1 cellular context compared by ENCODE assay signal in genomic region chr12:26768611-26769603, GRCh38.
TF ChIP-seq lines count a peak whose summit lies in the region.

No MANE protein-coding gene starts in this region.

TF ChIP-seq in HepG2, 621 proteins besides CTCF, POLR2A, EP300 and RAD21 (continued from another document and continues in another):
- TF ChIP-seq, protein P1, sequence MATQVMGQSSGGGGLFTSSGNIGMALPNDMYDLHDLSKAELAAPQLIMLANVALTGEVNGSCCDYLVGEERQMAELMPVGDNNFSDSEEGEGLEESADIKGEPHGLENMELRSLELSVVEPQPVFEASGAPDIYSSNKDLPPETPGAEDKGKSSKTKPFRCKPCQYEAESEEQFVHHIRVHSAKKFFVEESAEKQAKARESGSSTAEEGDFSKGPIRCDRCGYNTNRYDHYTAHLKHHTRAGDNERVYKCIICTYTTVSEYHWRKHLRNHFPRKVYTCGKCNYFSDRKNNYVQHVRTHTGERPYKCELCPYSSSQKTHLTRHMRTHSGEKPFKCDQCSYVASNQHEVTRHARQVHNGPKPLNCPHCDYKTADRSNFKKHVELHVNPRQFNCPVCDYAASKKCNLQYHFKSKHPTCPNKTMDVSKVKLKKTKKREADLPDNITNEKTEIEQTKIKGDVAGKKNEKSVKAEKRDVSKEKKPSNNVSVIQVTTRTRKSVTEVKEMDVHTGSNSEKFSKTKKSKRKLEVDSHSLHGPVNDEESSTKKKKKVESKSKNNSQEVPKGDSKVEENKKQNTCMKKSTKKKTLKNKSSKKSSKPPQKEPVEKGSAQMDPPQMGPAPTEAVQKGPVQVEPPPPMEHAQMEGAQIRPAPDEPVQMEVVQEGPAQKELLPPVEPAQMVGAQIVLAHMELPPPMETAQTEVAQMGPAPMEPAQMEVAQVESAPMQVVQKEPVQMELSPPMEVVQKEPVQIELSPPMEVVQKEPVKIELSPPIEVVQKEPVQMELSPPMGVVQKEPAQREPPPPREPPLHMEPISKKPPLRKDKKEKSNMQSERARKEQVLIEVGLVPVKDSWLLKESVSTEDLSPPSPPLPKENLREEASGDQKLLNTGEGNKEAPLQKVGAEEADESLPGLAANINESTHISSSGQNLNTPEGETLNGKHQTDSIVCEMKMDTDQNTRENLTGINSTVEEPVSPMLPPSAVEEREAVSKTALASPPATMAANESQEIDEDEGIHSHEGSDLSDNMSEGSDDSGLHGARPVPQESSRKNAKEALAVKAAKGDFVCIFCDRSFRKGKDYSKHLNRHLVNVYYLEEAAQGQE (IDR thresholded peaks at IDR 0.05; ENCODE audit: borderline replicate concordance in 1 of 2, low read depth in 1 of 2, low read length in 2 of 2), result peak in 1 of 2 experiments; percentile 81; a peak in 2 of 4 replicates
- TF ChIP-seq, protein P2, sequence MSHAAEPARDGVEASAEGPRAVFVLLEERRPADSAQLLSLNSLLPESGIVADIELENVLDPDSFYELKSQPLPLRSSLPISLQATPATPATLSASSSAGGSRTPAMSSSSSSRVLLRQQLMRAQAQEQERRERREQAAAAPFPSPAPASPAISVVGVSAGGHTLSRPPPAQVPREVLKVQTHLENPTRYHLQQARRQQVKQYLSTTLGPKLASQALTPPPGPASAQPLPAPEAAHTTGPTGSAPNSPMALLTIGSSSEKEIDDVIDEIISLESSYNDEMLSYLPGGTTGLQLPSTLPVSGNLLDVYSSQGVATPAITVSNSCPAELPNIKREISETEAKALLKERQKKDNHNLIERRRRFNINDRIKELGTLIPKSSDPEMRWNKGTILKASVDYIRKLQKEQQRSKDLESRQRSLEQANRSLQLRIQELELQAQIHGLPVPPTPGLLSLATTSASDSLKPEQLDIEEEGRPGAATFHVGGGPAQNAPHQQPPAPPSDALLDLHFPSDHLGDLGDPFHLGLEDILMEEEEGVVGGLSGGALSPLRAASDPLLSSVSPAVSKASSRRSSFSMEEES (CRISPR knock-in tag; IDR thresholded peaks at IDR 0.05), result peak; percentile 89
- TF ChIP-seq, protein P3, sequence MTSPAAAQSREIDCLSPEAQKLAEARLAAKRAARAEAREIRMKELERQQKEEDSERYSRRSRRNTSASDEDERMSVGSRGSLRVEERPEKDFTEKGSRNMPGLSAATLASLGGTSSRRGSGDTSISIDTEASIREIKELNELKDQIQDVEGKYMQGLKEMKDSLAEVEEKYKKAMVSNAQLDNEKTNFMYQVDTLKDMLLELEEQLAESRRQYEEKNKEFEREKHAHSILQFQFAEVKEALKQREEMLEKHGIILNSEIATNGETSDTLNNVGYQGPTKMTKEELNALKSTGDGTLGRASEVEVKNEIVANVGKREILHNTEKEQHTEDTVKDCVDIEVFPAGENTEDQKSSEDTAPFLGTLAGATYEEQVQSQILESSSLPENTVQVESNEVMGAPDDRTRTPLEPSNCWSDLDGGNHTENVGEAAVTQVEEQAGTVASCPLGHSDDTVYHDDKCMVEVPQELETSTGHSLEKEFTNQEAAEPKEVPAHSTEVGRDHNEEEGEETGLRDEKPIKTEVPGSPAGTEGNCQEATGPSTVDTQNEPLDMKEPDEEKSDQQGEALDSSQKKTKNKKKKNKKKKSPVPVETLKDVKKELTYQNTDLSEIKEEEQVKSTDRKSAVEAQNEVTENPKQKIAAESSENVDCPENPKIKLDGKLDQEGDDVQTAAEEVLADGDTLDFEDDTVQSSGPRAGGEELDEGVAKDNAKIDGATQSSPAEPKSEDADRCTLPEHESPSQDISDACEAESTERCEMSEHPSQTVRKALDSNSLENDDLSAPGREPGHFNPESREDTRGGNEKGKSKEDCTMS (CRISPR knock-in tag; conservative IDR thresholded peaks at IDR 0.05), result no peak
- TF ChIP-seq SRSF4 (IDR thresholded peaks at IDR 0.05; ENCODE audit: low read depth, low read length, poor library complexity, severe bottlenecking) (no peak), ZNF766 (CRISPR knock-in tag; IDR thresholded peaks at IDR 0.05; ENCODE audit: borderline replicate concordance) (no peak), ZNF33B (CRISPR knock-in tag; IDR thresholded peaks at IDR 0.05) (no peak), ZNF224 (CRISPR knock-in tag; IDR thresholded peaks at IDR 0.05) (no peak), ELF4 (CRISPR knock-in tag; IDR thresholded peaks at IDR 0.05; ENCODE audit: borderline replicate concordance) (peak; percentile 74; the same call in 1 of the 2 replicates), ADNP (CRISPR knock-in tag; IDR thresholded peaks at IDR 0.05) (no peak), FOXK1 (CRISPR knock-in tag; IDR thresholded peaks at IDR 0.05; ENCODE audit: borderline replicate concordance, low read depth) (peak; percentile 98), ZNF33A (CRISPR knock-in tag; IDR thresholded peaks at IDR 0.05; ENCODE audit: borderline replicate concordance) (peak; percentile 69; the same call in 1 of the 2 replicates), TARDBP (CRISPR knock-in tag; IDR thresholded peaks at IDR 0.05) (peak; percentile 98), ZNF326 (CRISPR knock-in tag; IDR thresholded peaks at IDR 0.05; ENCODE audit: borderline replicate concordance) (no peak), ATAD3A (CRISPR knock-in tag; IDR thresholded peaks at IDR 0.05) (no peak), ZZZ3 (CRISPR knock-in tag; IDR thresholded peaks at IDR 0.05; ENCODE audit: borderline replicate concordance) (no peak), ZNF143 (CRISPR knock-in tag; IDR thresholded peaks at IDR 0.05) (no peak), ZNF83 (CRISPR knock-in tag; IDR thresholded peaks at IDR 0.05; ENCODE audit: borderline replicate concordance) (no peak), PAX8 (CRISPR knock-in tag; IDR thresholded peaks at IDR 0.05; ENCODE audit: borderline replicate concordance) (no peak), SMARCE1 (IDR thresholded peaks at IDR 0.05; ENCODE audit: borderline replicate concordance) (peak; percentile 86; the same call in 1 of the 2 replicates), SRY (CRISPR knock-in tag; IDR thresholded peaks at IDR 0.05) (no peak; the same call in 1 of the 2 replicates), ZNF354B (CRISPR knock-in tag; IDR thresholded peaks at IDR 0.05) (no peak), ZNF101 (CRISPR knock-in tag; IDR thresholded peaks at IDR 0.05; ENCODE audit: borderline replicate concordance, low read depth) (no peak), ZNF7 (CRISPR knock-in tag; IDR thresholded peaks at IDR 0.05) (no peak), RFXAP (CRISPR knock-in tag; IDR thresholded peaks at IDR 0.05; ENCODE audit: borderline replicate concordance) (no peak), AHR (CRISPR knock-in tag; IDR thresholded peaks at IDR 0.05) (no peak), EED (CRISPR knock-in tag; IDR thresholded peaks at IDR 0.05) (no peak), MBNL3 (CRISPR knock-in tag; conservative IDR thresholded peaks at IDR 0.05) (no peak), HNRNPL (IDR thresholded peaks at IDR 0.05; ENCODE audit: low read depth, low read length) (no peak), ZHX2 (IDR thresholded peaks at IDR 0.05; ENCODE audit: low read depth) (no peak), ZHX2 (CRISPR knock-in tag; IDR thresholded peaks at IDR 0.05; ENCODE audit: borderline replicate concordance) (no peak), CREB3 (CRISPR knock-in tag; IDR thresholded peaks at IDR 0.05) (no peak), MTERF4 (CRISPR knock-in tag; IDR thresholded peaks at IDR 0.05) (no peak), ZNF549 (CRISPR knock-in tag; IDR thresholded peaks at IDR 0.05) (no peak), SRSF1 (optimal IDR thresholded peaks at IDR 0.05; ENCODE audit: low read depth, low read length) (no peak), SMARCC2 (IDR thresholded peaks at IDR 0.05) (peak; percentile 95)
- TF ChIP-seq, protein P4, sequence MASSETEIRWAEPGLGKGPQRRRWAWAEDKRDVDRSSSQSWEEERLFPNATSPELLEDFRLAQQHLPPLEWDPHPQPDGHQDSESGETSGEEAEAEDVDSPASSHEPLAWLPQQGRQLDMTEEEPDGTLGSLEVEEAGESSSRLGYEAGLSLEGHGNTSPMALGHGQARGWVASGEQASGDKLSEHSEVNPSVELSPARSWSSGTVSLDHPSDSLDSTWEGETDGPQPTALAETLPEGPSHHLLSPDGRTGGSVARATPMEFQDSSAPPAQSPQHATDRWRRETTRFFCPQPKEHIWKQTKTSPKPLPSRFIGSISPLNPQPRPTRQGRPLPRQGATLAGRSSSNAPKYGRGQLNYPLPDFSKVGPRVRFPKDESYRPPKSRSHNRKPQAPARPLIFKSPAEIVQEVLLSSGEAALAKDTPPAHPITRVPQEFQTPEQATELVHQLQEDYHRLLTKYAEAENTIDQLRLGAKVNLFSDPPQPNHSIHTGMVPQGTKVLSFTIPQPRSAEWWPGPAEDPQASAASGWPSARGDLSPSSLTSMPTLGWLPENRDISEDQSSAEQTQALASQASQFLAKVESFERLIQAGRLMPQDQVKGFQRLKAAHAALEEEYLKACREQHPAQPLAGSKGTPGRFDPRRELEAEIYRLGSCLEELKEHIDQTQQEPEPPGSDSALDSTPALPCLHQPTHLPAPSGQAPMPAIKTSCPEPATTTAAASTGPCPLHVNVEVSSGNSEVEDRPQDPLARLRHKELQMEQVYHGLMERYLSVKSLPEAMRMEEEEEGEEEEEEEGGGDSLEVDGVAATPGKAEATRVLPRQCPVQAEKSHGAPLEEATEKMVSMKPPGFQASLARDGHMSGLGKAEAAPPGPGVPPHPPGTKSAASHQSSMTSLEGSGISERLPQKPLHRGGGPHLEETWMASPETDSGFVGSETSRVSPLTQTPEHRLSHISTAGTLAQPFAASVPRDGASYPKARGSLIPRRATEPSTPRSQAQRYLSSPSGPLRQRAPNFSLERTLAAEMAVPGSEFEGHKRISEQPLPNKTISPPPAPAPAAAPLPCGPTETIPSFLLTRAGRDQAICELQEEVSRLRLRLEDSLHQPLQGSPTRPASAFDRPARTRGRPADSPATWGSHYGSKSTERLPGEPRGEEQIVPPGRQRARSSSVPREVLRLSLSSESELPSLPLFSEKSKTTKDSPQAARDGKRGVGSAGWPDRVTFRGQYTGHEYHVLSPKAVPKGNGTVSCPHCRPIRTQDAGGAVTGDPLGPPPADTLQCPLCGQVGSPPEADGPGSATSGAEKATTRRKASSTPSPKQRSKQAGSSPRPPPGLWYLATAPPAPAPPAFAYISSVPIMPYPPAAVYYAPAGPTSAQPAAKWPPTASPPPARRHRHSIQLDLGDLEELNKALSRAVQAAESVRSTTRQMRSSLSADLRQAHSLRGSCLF (CRISPR knock-in tag; IDR thresholded peaks at IDR 0.05; ENCODE audit: borderline replicate concordance), result no peak
- TF ChIP-seq, protein P5, sequence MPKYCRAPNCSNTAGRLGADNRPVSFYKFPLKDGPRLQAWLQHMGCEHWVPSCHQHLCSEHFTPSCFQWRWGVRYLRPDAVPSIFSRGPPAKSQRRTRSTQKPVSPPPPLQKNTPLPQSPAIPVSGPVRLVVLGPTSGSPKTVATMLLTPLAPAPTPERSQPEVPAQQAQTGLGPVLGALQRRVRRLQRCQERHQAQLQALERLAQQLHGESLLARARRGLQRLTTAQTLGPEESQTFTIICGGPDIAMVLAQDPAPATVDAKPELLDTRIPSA (CRISPR knock-in tag; IDR thresholded peaks at IDR 0.05; ENCODE audit: borderline replicate concordance), result no peak
- TF ChIP-seq, protein P6, sequence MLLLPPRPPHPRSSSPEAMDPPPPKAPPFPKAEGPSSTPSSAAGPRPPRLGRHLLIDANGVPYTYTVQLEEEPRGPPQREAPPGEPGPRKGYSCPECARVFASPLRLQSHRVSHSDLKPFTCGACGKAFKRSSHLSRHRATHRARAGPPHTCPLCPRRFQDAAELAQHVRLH (CRISPR knock-in tag; IDR thresholded peaks at IDR 0.05; ENCODE audit: borderline replicate concordance, low read depth), result no peak
